Comparison of ENCODE assay signal across 8 cellular contexts in genomic region chr9:114911167-114911821, GRCh38. TPM values are rescaled to one million over a fixed set of nuclear protein-coding genes. Genes with fewer than 3 reads are reported as not detected.
DNase-seq lines count a peak whose midpoint lies in the region; ATAC-seq and TF ChIP-seq lines count a peak whose summit lies in the region.

No MANE protein-coding gene starts in this region.

- in situ Hi-C loops in GM13976 (cut with MboI; ENCODE audit: low sequenced_read_pairs, unreplicated experiment) = no loop called here
- in situ Hi-C loops in T47D (cut with HindIII; ENCODE audit: low pct_unique_long_range_greater_than_20kb, low sequenced_read_pairs) = no loop called here

- peak; percentile 91 for ATAC-seq in left lobe of liver
- ATAC-seq in HG03460 (IDR thresholded peaks at IDR 0.05; ENCODE audit: unreplicated experiment) = no peak
- ATAC-seq in GM21723 (IDR thresholded peaks at IDR 0.05; ENCODE audit: unreplicated experiment) = no peak

- DNase-seq in AML-193 (lab: John Stamatoyannopoulos, UW) (peak; percentile 13 to 37), GM13976 (ENCODE audit: low spot score) (no peak), NCI-H69 (lab: John Stamatoyannopoulos, UW) (peak; percentile 87), T47D (ENCODE audit: low read depth in 1 of 2, low spot score in 1 of 2) (peak; percentile 62 to 82), left lobe of liver (ENCODE audit: low spot score) (no peak), SKM-1 treated with dmso at 0.1 percent for 144 hours (lab: John Stamatoyannopoulos, UW; ENCODE audit: unreplicated experiment) (no peak)

- peak; percentile 28 for TF ChIP-seq CTCF in GM13976 (IDR thresholded peaks at IDR 0.05; ENCODE audit: borderline replicate concordance, control extremely low read depth, extremely low read depth, insufficient read depth, missing control alignments)

RNA-seq across cellular contexts. Expression of gene TNFSF8, which starts 19.1 kb away (rescaled TPM):
- 0.33 TPM for total RNA-seq in left lobe of liver

Comparison
In these comparisons a context has a peak if more than half of its experiments do, and no peak if none do; other contexts are left out.
1. DNase-seq: peak in AML-193 (2 of 2), NCI-H69 (single experiment) and T47D (2 of 2); none in GM13976 (single experiment), left lobe of liver (single experiment) and SKM-1 treated with dmso at 0.1 percent for 144 hours (single experiment).